In genomic region chr3:65875395-65876027, GRCh38 we compare ENCODE assay signal across 1 cellular context.
TF ChIP-seq lines count a peak whose summit lies in the region.

No MANE protein-coding gene starts in this region.

TF ChIP-seq in HepG2, 621 proteins besides CTCF, POLR2A, EP300 and RAD21 (continued from another document and continues in another):
- TF ChIP-seq MLX (CRISPR knock-in tag; IDR thresholded peaks at IDR 0.05) (no peak), JUND (CRISPR knock-in tag; IDR thresholded peaks at IDR 0.05) (no peak), ZBTB14 (CRISPR knock-in tag; IDR thresholded peaks at IDR 0.05) (no peak), ZNF792 (CRISPR knock-in tag; IDR thresholded peaks at IDR 0.05) (no peak), ZNF513 (CRISPR knock-in tag; conservative IDR thresholded peaks at IDR 0.05) (no peak), RXRB (CRISPR knock-in tag; IDR thresholded peaks at IDR 0.05; ENCODE audit: borderline replicate concordance) (no peak), ZNF503 (CRISPR knock-in tag; IDR thresholded peaks at IDR 0.05) (no peak), FUBP1 (CRISPR knock-in tag; IDR thresholded peaks at IDR 0.05; ENCODE audit: borderline replicate concordance) (no peak), ATF7 (IDR thresholded peaks at IDR 0.05) (no peak), ATF7 (CRISPR knock-in tag; IDR thresholded peaks at IDR 0.05) (no peak), FOXA1 (IDR thresholded peaks at IDR 0.05) (no peak), FOXA1 (CRISPR knock-in tag; IDR thresholded peaks at IDR 0.05) (no peak), MXD4 (CRISPR knock-in tag; IDR thresholded peaks at IDR 0.05) (no peak), NCOA1 (CRISPR knock-in tag; IDR thresholded peaks at IDR 0.05) (no peak), ZBTB21 (CRISPR knock-in tag; IDR thresholded peaks at IDR 0.05) (no peak), ZXDC (CRISPR knock-in tag; IDR thresholded peaks at IDR 0.05) (no peak), ZNF768 (CRISPR knock-in tag; IDR thresholded peaks at IDR 0.05) (no peak), SMAD9 (CRISPR knock-in tag; IDR thresholded peaks at IDR 0.05) (no peak), SRF (IDR thresholded peaks at IDR 0.05; ENCODE audit: low read depth, low read length) (no peak), MAX (IDR thresholded peaks at IDR 0.05) (no peak), ZNF33B (CRISPR knock-in tag; IDR thresholded peaks at IDR 0.05) (no peak), ZNF407 (CRISPR knock-in tag; IDR thresholded peaks at IDR 0.05; ENCODE audit: not compliant biosample characterization) (no peak), ZBTB39 (CRISPR knock-in tag; IDR thresholded peaks at IDR 0.05) (no peak)
